Comparison of ENCODE assay signal across 8 cellular contexts in genomic region chrX:12771445-12772069, GRCh38. TPM values are rescaled to one million over a fixed set of nuclear protein-coding genes. Genes with fewer than 3 reads are reported as not detected.
A peak's percentile ranks its signal among the peaks of the same experiment; 100 is the strongest.
DNase-seq lines count a peak whose midpoint lies in the region; ATAC-seq and TF ChIP-seq lines count a peak whose summit lies in the region.

No MANE protein-coding gene starts in this region.

- peaks cover 4% of the 10 kb centered on the region for H3K27me3 Mint-ChIP-seq in Caco-2 (ENCODE audit: insufficient read depth, unreplicated experiment)
- peaks cover 8% of the 10 kb centered on the region for H3K27me3 Mint-ChIP-seq in WTC11 (ENCODE audit: low read depth)

- BruUV-seq in Caco-2 (replicated peaks; lab: Mats Ljungman, UMichigan), result no TSS peak

- H3K36me3 ChIP-seq in Caco-2 (ENCODE audit: control insufficient read depth, insufficient read depth, low read length) (no peaks in the 10 kb centered on the region), lung (ENCODE audit: control insufficient read depth in 2 of 2, insufficient read depth in 2 of 2, low read length in 2 of 2) (no peaks in the 10 kb centered on the region)

- no peaks in the 10 kb centered on the region for H3K4me1 Mint-ChIP-seq in Caco-2 (ENCODE audit: low read depth, unreplicated experiment)
- no peaks in the 10 kb centered on the region for H3K4me1 Mint-ChIP-seq in WTC11

- H3K9me3 Mint-ChIP-seq in Caco-2 (ENCODE audit: unreplicated experiment) (no peaks in the 10 kb centered on the region), WTC11 (no peaks in the 10 kb centered on the region)

- H3K4me3 Mint-ChIP-seq in Caco-2 (ENCODE audit: unreplicated experiment), result no peak overlapping the region
- H3K4me3 Mint-ChIP-seq in WTC11, result peak overlapping the region; percentile 43

- intact Hi-C loops in Caco-2 (cut with micrococcal nuclease; ENCODE audit: unreplicated experiment), result loop anchor here (1.0 kb wide), 1 partner anchor 69 kb away; no protein-coding TSS in a partner anchor

- H3K36me3 Mint-ChIP-seq in Caco-2 (ENCODE audit: insufficient read depth, unreplicated experiment) (no peaks in the 10 kb centered on the region), WTC11 (no peaks in the 10 kb centered on the region)

- CTCF ChIA-PET in Caco-2 (lab: Charles Lee), result interaction anchor here (0.6 to 1.0 kb wide), 7 partner anchors 8 to 1988 kb away, joined by 3 to 6 read pairs (median 3); partner anchors contain the start of gene PRPS2
- CTCF ChIA-PET in WTC11 (lab: Charles Lee), result interaction anchor here (0.5 to 3.1 kb wide), 32 partner anchors 9 to 1343 kb away, joined by 3 to 30 read pairs (median 5); partner anchors contain the start of gene PRPS2

- WGBS in lung, 2 donors, result 34 to 42% methylated on average over 17 to 22 of the region's 22 CpGs

- H3K27ac ChIP-seq in lung (ENCODE audit: low read depth in 1 of 2, low read length in 1 of 2), result no peak overlapping the region

- no peaks in the 10 kb centered on the region for H3K27me3 ChIP-seq in Caco-2 (replicated peaks; ENCODE audit: control insufficient read depth, insufficient read depth, low read length)
- H3K27me3 ChIP-seq in lung (ENCODE audit: control insufficient read depth, insufficient read depth), result no peaks in the 10 kb centered on the region

- no peaks in the 10 kb centered on the region for H3K9me3 ChIP-seq in Caco-2
- no peaks in the 10 kb centered on the region for H3K9me3 ChIP-seq in lung (ENCODE audit: control insufficient read depth in 2 of 2, insufficient read depth in 1 of 2, low read length in 1 of 2)

- peak; percentile 80 to 91 for TF ChIP-seq CTCF in Caco-2 (IDR thresholded peaks at IDR 0.05; ENCODE audit: insufficient read depth in 1 of 2, low read depth in 1 of 2, low read length in 1 of 2, severe bottlenecking in 1 of 2, unreplicated experiment in 1 of 2)
- peak; percentile 63 for TF ChIP-seq CTCF in WTC11 (IDR thresholded peaks at IDR 0.05)
- TF ChIP-seq CTCF in cardiac fibroblast (IDR thresholded peaks at IDR 0.05; ENCODE audit: low read depth, low read length), result peak; percentile 79
- peak; percentile 45 for TF ChIP-seq CTCF in lung (IDR thresholded peaks at IDR 0.05; ENCODE audit: control extremely low read depth, extremely low read depth)

- DNase-seq in Caco-2 (peak; percentile 39 to 62), WTC11 (ENCODE audit: low spot score) (peak; percentile 66), cardiac fibroblast (ENCODE audit: low read depth in 2 of 2) (peak; percentile 58 to 66), lung (ENCODE audit: low spot score) (peak; percentile 32), LoVo (ENCODE audit: low spot score) (no peak)
- peak; percentile 23 to 51 for DNase-seq in stimulated activated CD8-positive, alpha-beta memory T cell treated with anti-CD3 and anti-CD28 coated beads, Interleukin-7, amount 100 ng/mL, for 4 hours (ENCODE audit: low read depth in 2 of 2)

- ATAC-seq in GM19467 (IDR thresholded peaks at IDR 0.05; ENCODE audit: unreplicated experiment), result peak; percentile 96
- ATAC-seq in HG03521 (IDR thresholded peaks at IDR 0.05; ENCODE audit: unreplicated experiment), result peak; percentile 99
- ATAC-seq in WTC11, result peak; percentile 96
- ATAC-seq in lung (ENCODE audit: insufficient read depth, low FRiP score), result peak; percentile 69

- no peak overlapping the region for H3K4me3 ChIP-seq in Caco-2 (ENCODE audit: low read depth, low read length)
- no peak overlapping the region for H3K4me3 ChIP-seq in cardiac fibroblast (replicated peaks in 1 of 2; ENCODE audit: low read depth in 2 of 2, low read length in 2 of 2)
- no peak overlapping the region for H3K4me3 ChIP-seq in lung

- POLR2A ChIA-PET in Caco-2 (lab: Charles Lee) (no interaction called here), WTC11 (lab: Charles Lee) (no interaction called here)

- no peaks in the 10 kb centered on the region for H3K4me1 ChIP-seq in Caco-2
- no peaks in the 10 kb centered on the region for H3K4me1 ChIP-seq in lung (ENCODE audit: control insufficient read depth in 2 of 2, insufficient read depth in 2 of 2, low read length in 2 of 2)

- H3K27ac Mint-ChIP-seq in Caco-2 (ENCODE audit: unreplicated experiment) (no peak overlapping the region), WTC11 (no peak overlapping the region)

TF ChIP-seq in WTC11, 78 proteins besides CTCF, POLR2A, EP300 and RAD21:
- peak; percentile 45; the same call in 1 of the 2 replicates for TF ChIP-seq ZNF423 (CRISPR knock-in tag; IDR thresholded peaks at IDR 0.05)
- no peak for TF ChIP-seq ATF6 (CRISPR knock-in tag; IDR thresholded peaks at IDR 0.05)

RNA-seq across cellular contexts. Expression of gene PRPS2, which starts 19.7 kb away (rescaled TPM):
- 35.6 and 44.0 TPM in 2 replicates for total RNA-seq in Caco-2 (2022)
- 33.4 to 40.8 TPM (median 38.4 TPM) in 3 replicates for total RNA-seq in WTC11 (2021)
- 10 to 100 TPM; 27.4 to 29.6 TPM for total RNA-seq in lung
- 10 to 100 TPM; 12.6 to 19.9 TPM for polyA plus RNA-seq in lung
